11 cellular contexts compared by ENCODE assay signal in genomic region chr7:143126146-143126545, GRCh38. TPM values are rescaled to one million over a fixed set of nuclear protein-coding genes. Genes with fewer than 3 reads are reported as not detected.
DNase-seq lines count a peak whose midpoint lies in the region; ATAC-seq and TF ChIP-seq lines count a peak whose summit lies in the region.
"Had no signal": no experiment of that assay in that cellular context is flagged by ENCODE, and none has a peak within 500 bp of the region (broad histone marks: within the 10 kb centered on the region; RNA-seq: fewer than 3 reads in every experiment).

No MANE protein-coding gene starts in this region.

- peaks cover 30% of the 10 kb centered on the region for H3K9me3 Mint-ChIP-seq in GM23338
- peaks cover 6% of the 10 kb centered on the region for H3K9me3 Mint-ChIP-seq in stimulated activated memory B cell treated with anti-CD40 and anti-IgM and Interleukin-4, amounts not matched to agents 10 μg/mL and 1 μg/mL and 100 μg/mL, for 72 hours

- peak overlapping the region; percentile 19; the same call in 1 of the 2 replicates for H3K27ac Mint-ChIP-seq in GM23338
- H3K27ac Mint-ChIP-seq in stimulated activated memory B cell treated with anti-CD40 and anti-IgM and Interleukin-4, amounts not matched to agents 10 μg/mL and 1 μg/mL and 100 μg/mL, for 72 hours = no peak overlapping the region
- H3K27ac Mint-ChIP-seq: nephron progenitor cell had no signal

- TF ChIP-seq CTCF in GM23338 (conservative IDR thresholded peaks at IDR 0.05; ENCODE audit: low read depth in 2 of 2) = no peak
- no peak for TF ChIP-seq CTCF in fibroblast of mammary gland (conservative IDR thresholded peaks at IDR 0.05; ENCODE audit: control insufficient read depth, insufficient read depth, low read depth, low read length)
- TF ChIP-seq CTCF in GM10248 (IDR thresholded peaks at IDR 0.05; ENCODE audit: control extremely low read depth, extremely low read depth, low read depth, missing control alignments) = no peak

- H3K36me3 Mint-ChIP-seq in GM23338 (ENCODE audit: low read depth) = peaks cover 14% of the 10 kb centered on the region; the same call in 2 of the 3 replicates
- H3K36me3 Mint-ChIP-seq in stimulated activated memory B cell treated with anti-CD40 and anti-IgM and Interleukin-4, amounts not matched to agents 10 μg/mL and 1 μg/mL and 100 μg/mL, for 72 hours = no peaks in the 10 kb centered on the region

- H3K4me2 ChIP-seq in GM23338 = no peak overlapping the region

- H3K27ac ChIP-seq in GM23338 (ENCODE audit: low read depth) (no peak overlapping the region), SJSA1 (peak overlapping the region; percentile 78)

- no peak overlapping the region for H2AFZ ChIP-seq in GM23338

- H3K4me3 Mint-ChIP-seq in GM23338 = no peak overlapping the region
- H3K4me3 Mint-ChIP-seq in stimulated activated memory B cell treated with anti-CD40 and anti-IgM and Interleukin-4, amounts not matched to agents 10 μg/mL and 1 μg/mL and 100 μg/mL, for 72 hours = no peak overlapping the region
- H3K4me3 Mint-ChIP-seq: nephron progenitor cell had no signal

- ATAC-seq in GM23338 = no peak
- ATAC-seq in stimulated activated memory B cell treated with anti-CD40 and anti-IgM and Interleukin-4, amounts not matched to agents 10 μg/mL and 1 μg/mL and 100 μg/mL, for 72 hours = peak; percentile 85

- CTCF ChIA-PET in GM10248 (lab: Yijun Ruan, JAX) = no interaction called here

- H3K4me1 ChIP-seq in GM23338 (ENCODE audit: insufficient read depth) (no peaks in the 10 kb centered on the region), SJSA1 (replicated peaks) (peaks cover 28% of the 10 kb centered on the region)

- H3K4me1 Mint-ChIP-seq in GM23338 = peaks cover 10% of the 10 kb centered on the region
- H3K4me1 Mint-ChIP-seq in stimulated activated memory B cell treated with anti-CD40 and anti-IgM and Interleukin-4, amounts not matched to agents 10 μg/mL and 1 μg/mL and 100 μg/mL, for 72 hours = peaks cover 15% of the 10 kb centered on the region
- H3K4me1 Mint-ChIP-seq: nephron progenitor cell had no signal

- H3K79me2 ChIP-seq in GM23338 (replicated peaks; ENCODE audit: insufficient read depth) = no peaks in the 10 kb centered on the region

- no peaks in the 10 kb centered on the region for H3F3A ChIP-seq in GM23338 (replicated peaks; ENCODE audit: low read depth)

- H3K4me3 ChIP-seq in GM23338 = no peak overlapping the region
- no peak overlapping the region for H3K4me3 ChIP-seq in SJSA1
- no peak overlapping the region for H3K4me3 ChIP-seq in fibroblast of mammary gland (ENCODE audit: control insufficient read depth, low read depth, low read length)

- H3K36me3 ChIP-seq in GM23338 (ENCODE audit: insufficient read depth) = no peaks in the 10 kb centered on the region
- no peaks in the 10 kb centered on the region for H3K36me3 ChIP-seq in SJSA1

- H3K27me3 ChIP-seq in GM23338 (ENCODE audit: insufficient read depth) (no peaks in the 10 kb centered on the region), SJSA1 (replicated peaks) (no peaks in the 10 kb centered on the region)

- no peaks in the 10 kb centered on the region for H4K20me1 ChIP-seq in GM23338 (replicated peaks; ENCODE audit: insufficient read depth)

- POLR2A ChIA-PET in GM10248 (lab: Yijun Ruan, JAX) = no interaction called here

- peaks cover 5% of the 10 kb centered on the region for H3K27me3 Mint-ChIP-seq in GM23338 (ENCODE audit: insufficient read depth, low read depth, poor library complexity)
- no peaks in the 10 kb centered on the region for H3K27me3 Mint-ChIP-seq in stimulated activated memory B cell treated with anti-CD40 and anti-IgM and Interleukin-4, amounts not matched to agents 10 μg/mL and 1 μg/mL and 100 μg/mL, for 72 hours

- DNase-seq in GM23338 (ENCODE audit: low spot score) (no peak), SJSA1 (ENCODE audit: low read depth in 1 of 2, low spot score in 2 of 2) (peak in 1 of 2 experiments; percentile 73), fibroblast of mammary gland (ENCODE audit: low read depth) (peak; percentile 87), NCI-H446 treated with DMSO at 0.1 percent for 48 hours (lab: John Stamatoyannopoulos, UW) (no peak), NCI-H2227 (lab: John Stamatoyannopoulos, UW; ENCODE audit: unreplicated experiment) (no peak), GM10248 (ENCODE audit: extremely low spot score) (no peak)
- DNase-seq: amniotic stem cell, NCI-H1105 treated with DMSO at 0.1 percent for 48 hours, NCI-H774, nephron progenitor cell had no signal

- no peaks in the 10 kb centered on the region for H3K9me3 ChIP-seq in SJSA1 (replicated peaks)

- H3K9me2 ChIP-seq in GM23338 (ENCODE audit: insufficient read depth) = no peaks in the 10 kb centered on the region

TF ChIP-seq in GM23338, 12 proteins besides CTCF, POLR2A, EP300 and RAD21:
- no peak for TF ChIP-seq CREB1 (CRISPR knock-in tag; IDR thresholded peaks at IDR 0.05; ENCODE audit: low read depth)
TF ChIP-seq in GM23338: peak in this region for 0.

RNA-seq across cellular contexts. Expression of gene PIP, which starts 5.7 kb away (rescaled TPM):
- total RNA-seq in GM23338 (2014; rRNA removed; shearing (Covaris generic)) = not detected in 2 replicates
- polyA plus RNA-seq in GM23338 (2016; fragmentation: Nextera tagmentation; extraction: Ambion mirVana) = not detected in 2 replicates
- total RNA-seq in SJSA1 (2014; rRNA removed; shearing (Covaris generic)) = not detected in 2 replicates

RNA-seq across cellular contexts. Expression of gene TAS2R39, which starts 57.1 kb away (rescaled TPM):
- total RNA-seq in GM23338 (2014; rRNA removed; shearing (Covaris generic)) = 0.21 TPM in 1 of 2 replicates, not detected in the other
- polyA plus RNA-seq in GM23338 (2016; fragmentation: Nextera tagmentation; extraction: Ambion mirVana) = not detected in 2 replicates
- not detected in 2 replicates for total RNA-seq in SJSA1 (2014; rRNA removed; shearing (Covaris generic))
